1 cellular context compared by ENCODE assay signal in genomic region chr17:75757086-75757681, GRCh38.
TF ChIP-seq lines count a peak whose summit lies in the region.

No MANE protein-coding gene starts in this region.

TF ChIP-seq in HepG2, 621 proteins besides CTCF, POLR2A, EP300 and RAD21:
- TF ChIP-seq, protein P1, sequence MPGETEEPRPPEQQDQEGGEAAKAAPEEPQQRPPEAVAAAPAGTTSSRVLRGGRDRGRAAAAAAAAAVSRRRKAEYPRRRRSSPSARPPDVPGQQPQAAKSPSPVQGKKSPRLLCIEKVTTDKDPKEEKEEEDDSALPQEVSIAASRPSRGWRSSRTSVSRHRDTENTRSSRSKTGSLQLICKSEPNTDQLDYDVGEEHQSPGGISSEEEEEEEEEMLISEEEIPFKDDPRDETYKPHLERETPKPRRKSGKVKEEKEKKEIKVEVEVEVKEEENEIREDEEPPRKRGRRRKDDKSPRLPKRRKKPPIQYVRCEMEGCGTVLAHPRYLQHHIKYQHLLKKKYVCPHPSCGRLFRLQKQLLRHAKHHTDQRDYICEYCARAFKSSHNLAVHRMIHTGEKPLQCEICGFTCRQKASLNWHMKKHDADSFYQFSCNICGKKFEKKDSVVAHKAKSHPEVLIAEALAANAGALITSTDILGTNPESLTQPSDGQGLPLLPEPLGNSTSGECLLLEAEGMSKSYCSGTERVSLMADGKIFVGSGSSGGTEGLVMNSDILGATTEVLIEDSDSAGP (CRISPR knock-in tag; IDR thresholded peaks at IDR 0.05; ENCODE audit: borderline replicate concordance) = 0 out of 2 replicates have a peak, but pooled peaks have one; percentile 12
- TF ChIP-seq SIX4 (CRISPR knock-in tag; IDR thresholded peaks at IDR 0.05) = no peak
